Comparison of ENCODE assay signal across 21 cellular contexts in genomic region chr3:148408667-148409066, GRCh38.
"Had no signal": no experiment of that assay in that cellular context is flagged by ENCODE, and none has a peak within 500 bp of the region (broad histone marks: within the 10 kb centered on the region; RNA-seq: fewer than 3 reads in every experiment).

No MANE protein-coding gene starts in this region.

- H3K4me2 ChIP-seq: neural progenitor cell had no signal

- H3K4me3 Mint-ChIP-seq: memory B cell; natural killer cell treated with Interleukin-12 subunit alpha and Interleukin-12 subunit beta and Interleukin-15 and Interleukin-18, amount 100 ng/mL, for 72 hours; neural progenitor cell; stimulated activated effector memory CD8-positive, alpha-beta T cell treated with anti-CD3 and anti-CD28 coated beads, Interleukin-12 subunit alpha, Interleukin-12 subunit beta, amount 100 ng/mL, for 72 hours; type B pancreatic cell had no signal

- H3K27me3 ChIP-seq: colonic mucosa, gastrocnemius medialis, heart right ventricle, neural progenitor cell, ovary, right atrium auricular region, suprapubic skin, thyroid gland had no signal

- H3K9ac ChIP-seq: neural progenitor cell had no signal

- H3K4me3 ChIP-seq: colonic mucosa, gastrocnemius medialis, heart right ventricle, neural progenitor cell, ovary, right atrium auricular region, suprapubic skin, thyroid gland had no signal

- H3K27ac ChIP-seq: colonic mucosa, gastrocnemius medialis, heart right ventricle, neural progenitor cell, ovary, right atrium auricular region, suprapubic skin, thyroid gland had no signal

- ATAC-seq: gastrocnemius medialis; heart right ventricle; left lobe of liver; natural killer cell treated with Interleukin-12 subunit alpha and Interleukin-12 subunit beta and Interleukin-15 and Interleukin-18, amount 100 ng/mL, for 72 hours; stimulated activated effector memory CD8-positive, alpha-beta T cell treated with anti-CD3 and anti-CD28 coated beads, Interleukin-12 subunit alpha, Interleukin-12 subunit beta, amount 100 ng/mL, for 72 hours; stimulated activated naive CD8-positive, alpha-beta T cell treated with anti-CD3 and anti-CD28 coated beads, Interleukin-15, Interleukin-2, amounts not matched to agents 100 U/mL and 50 U/mL, for 24 hours had no signal

- H3K36me3 Mint-ChIP-seq: memory B cell; natural killer cell treated with Interleukin-12 subunit alpha and Interleukin-12 subunit beta and Interleukin-15 and Interleukin-18, amount 100 ng/mL, for 72 hours; stimulated activated effector memory CD8-positive, alpha-beta T cell treated with anti-CD3 and anti-CD28 coated beads, Interleukin-12 subunit alpha, Interleukin-12 subunit beta, amount 100 ng/mL, for 72 hours; type B pancreatic cell had no signal

- H3K27ac Mint-ChIP-seq: memory B cell; natural killer cell treated with Interleukin-12 subunit alpha and Interleukin-12 subunit beta and Interleukin-15 and Interleukin-18, amount 100 ng/mL, for 72 hours; neural progenitor cell; stimulated activated effector memory CD8-positive, alpha-beta T cell treated with anti-CD3 and anti-CD28 coated beads, Interleukin-12 subunit alpha, Interleukin-12 subunit beta, amount 100 ng/mL, for 72 hours; type B pancreatic cell had no signal

- H2AFZ ChIP-seq: neural progenitor cell had no signal

- H3K27me3 Mint-ChIP-seq: memory B cell; natural killer cell treated with Interleukin-12 subunit alpha and Interleukin-12 subunit beta and Interleukin-15 and Interleukin-18, amount 100 ng/mL, for 72 hours; type B pancreatic cell had no signal

- H3K4me1 ChIP-seq: colonic mucosa, heart right ventricle, neural progenitor cell, right atrium auricular region, suprapubic skin, thyroid gland had no signal

- DNase-seq: colonic mucosa; dermis blood vessel endothelial cell; gastrocnemius medialis; heart right ventricle; hypothalamus; islet precursor cell; midbrain; nucleus accumbens; ovary; stimulated activated CD4-positive, alpha-beta T cell treated with anti-CD3 and anti-CD28 coated beads, Interleukin-4, amount 100 ng/mL, for 1 hour; stimulated activated CD8-positive, alpha-beta memory T cell treated with anti-CD3 and anti-CD28 coated beads, Interleukin-4, amount 100 ng/mL, for 48 hours; stimulated activated naive CD8-positive, alpha-beta T cell treated with anti-CD3 and anti-CD28 coated beads, Interleukin-15, Interleukin-2, amounts not matched to agents 100 U/mL and 50 U/mL, for 24 hours; thyroid gland had no signal

- H3K36me3 ChIP-seq: colonic mucosa, gastrocnemius medialis, heart right ventricle, neural progenitor cell, ovary, right atrium auricular region, suprapubic skin, thyroid gland had no signal

- H3K9me3 ChIP-seq: colonic mucosa, gastrocnemius medialis, ovary, right atrium auricular region, suprapubic skin, thyroid gland had no signal

- H3K4me1 Mint-ChIP-seq: memory B cell; neural progenitor cell; stimulated activated effector memory CD8-positive, alpha-beta T cell treated with anti-CD3 and anti-CD28 coated beads, Interleukin-12 subunit alpha, Interleukin-12 subunit beta, amount 100 ng/mL, for 72 hours had no signal
